Comparison of ENCODE assay signal across 20 cellular contexts in the genomic region with DNA sequence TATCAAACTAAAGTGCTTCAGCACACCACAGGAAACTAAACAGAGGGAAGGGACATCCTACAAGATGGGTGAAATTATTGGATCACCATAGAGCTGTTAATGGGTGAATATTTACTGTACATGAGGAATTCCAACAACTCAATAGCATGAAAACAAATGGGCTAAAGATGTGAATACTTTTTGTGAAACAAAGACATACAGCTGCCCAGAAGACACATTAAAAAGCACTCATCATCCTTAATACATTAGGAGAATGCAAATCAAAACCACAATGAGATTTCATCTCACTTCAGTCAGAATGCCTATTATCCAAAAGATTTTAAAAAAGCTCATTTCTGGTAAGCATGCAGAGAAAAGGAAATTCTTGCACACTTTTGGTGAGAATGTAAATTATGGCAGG.
DNase-seq lines count a peak whose midpoint lies in the region; ATAC-seq and TF ChIP-seq lines count a peak whose summit lies in the region.
"Had no signal": no experiment of that assay in that cellular context is flagged by ENCODE, and none has a peak within 500 bp of the region (broad histone marks: within the 10 kb centered on the region; RNA-seq: fewer than 3 reads in every experiment).

No MANE protein-coding gene starts in this region.

- no peaks in the 10 kb centered on the region for H3K4me1 Mint-ChIP-seq in glutamatergic neuron (ENCODE audit: low read depth, unreplicated experiment)
- H3K4me1 Mint-ChIP-seq: H9 had no signal

- no peak overlapping the region for H3K4me3 Mint-ChIP-seq in glutamatergic neuron (ENCODE audit: unreplicated experiment)
- H3K4me3 Mint-ChIP-seq: CD14-positive monocyte; CD8-positive, alpha-beta T cell; H9 had no signal

- TF ChIP-seq CTCF in AG10803 (conservative IDR thresholded peaks at IDR 0.05; ENCODE audit: low read length) (no peak), glutamatergic neuron (IDR thresholded peaks at IDR 0.05; ENCODE audit: partially characterized antibody, unreplicated experiment) (no peak)

- no peak overlapping the region for H3K27ac Mint-ChIP-seq in glutamatergic neuron (ENCODE audit: unreplicated experiment)
- H3K27ac Mint-ChIP-seq: CD14-positive monocyte; CD8-positive, alpha-beta T cell; H9 had no signal

- H3K9me3 Mint-ChIP-seq in glutamatergic neuron (ENCODE audit: unreplicated experiment), result peaks cover 3% of the 10 kb centered on the region
- H3K9me3 Mint-ChIP-seq: CD8-positive, alpha-beta T cell; H9 had no signal

- ATAC-seq in HG03025 (IDR thresholded peaks at IDR 0.05; ENCODE audit: low FRiP score, unreplicated experiment) (no peak), HG03175 (IDR thresholded peaks at IDR 0.05; ENCODE audit: unreplicated experiment) (no peak)
- ATAC-seq: CD8-positive, alpha-beta T cell; GM12878; HepG2 had no signal

- no peaks in the 10 kb centered on the region for H3K36me3 Mint-ChIP-seq in glutamatergic neuron (ENCODE audit: unreplicated experiment)
- H3K36me3 Mint-ChIP-seq: CD14-positive monocyte; CD8-positive, alpha-beta T cell had no signal

- H3K27me3 Mint-ChIP-seq in glutamatergic neuron (ENCODE audit: unreplicated experiment), result no peaks in the 10 kb centered on the region

- peak; percentile 89 for DNase-seq in AG10803 (ENCODE audit: low read depth)
- DNase-seq in GM03348 (ENCODE audit: low spot score), result peak; percentile 28
- DNase-seq in LHCN-M2 (ENCODE audit: low read depth), result peak; percentile 50
- peak; percentile 7 for DNase-seq in glomerular visceral epithelial cell (ENCODE audit: extremely low spot score)
- no peak for DNase-seq in glutamatergic neuron
- DNase-seq in SKM-1 (lab: John Stamatoyannopoulos, UW; ENCODE audit: unreplicated experiment), result no peak
- DNase-seq: 8988T; ACHN; BE2C; CD8-positive, alpha-beta T cell; COR-L47; DMS153; DND-41; GOT3; H9 had no signal

- H3K4me3 ChIP-seq in AG10803 (ENCODE audit: low read length), result no peak overlapping the region
- H3K4me3 ChIP-seq: GM12878 had no signal

Comparison
In these comparisons a context has a peak if more than half of its experiments do, and no peak if none do; other contexts are left out.
1. DNase-seq: peak in AG10803 (single experiment), GM03348 (single experiment), LHCN-M2 (single experiment) and glomerular visceral epithelial cell (single experiment); none in glutamatergic neuron (single experiment) and SKM-1 (single experiment).